In the genomic region with DNA sequence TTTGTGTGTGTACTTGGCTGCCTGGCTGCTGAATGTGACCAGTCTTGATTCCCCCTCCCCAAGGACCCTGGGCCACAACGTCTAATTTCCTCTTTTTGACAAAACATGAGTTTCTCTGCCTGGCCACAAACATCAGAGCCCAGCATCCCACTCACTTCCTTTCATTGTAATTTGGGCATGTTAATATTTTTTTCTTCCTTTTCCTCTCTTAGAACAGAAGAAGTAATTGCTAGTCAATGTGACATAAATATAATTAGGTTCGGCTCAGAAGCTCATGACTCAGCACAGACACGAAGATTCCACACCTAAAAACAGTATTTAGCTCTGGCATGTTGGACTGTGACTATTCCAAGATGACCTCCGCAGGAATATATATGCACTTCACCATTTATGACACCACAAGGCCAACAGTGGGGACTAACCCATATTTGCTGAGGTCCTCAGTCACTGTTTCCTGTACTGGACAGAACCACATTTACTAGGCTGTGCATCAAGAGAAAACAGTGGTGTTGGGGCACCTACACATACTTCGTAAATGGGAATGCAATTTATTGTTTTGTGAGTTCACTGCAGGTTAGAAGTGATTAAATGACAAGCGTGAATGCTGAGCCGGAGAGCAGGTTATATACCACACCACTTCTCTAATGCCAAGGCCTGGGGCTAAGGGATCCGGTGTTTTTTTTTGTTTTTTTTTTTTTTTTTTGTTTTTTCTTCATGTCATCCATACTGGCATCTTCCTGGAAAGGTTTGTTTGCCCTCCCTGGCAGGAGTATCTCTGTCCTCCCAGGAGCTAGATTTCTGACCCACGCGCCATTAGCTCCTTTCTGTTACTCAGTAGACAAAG, we compare ENCODE assay signal across 1 cellular context.
TF ChIP-seq lines count a peak whose summit lies in the region.

No MANE protein-coding gene starts in this region.

TF ChIP-seq in K562, 482 proteins besides CTCF, POLR2A, EP300 and RAD21:
- TF ChIP-seq NCOA4 (IDR thresholded peaks at IDR 0.05; ENCODE audit: partially characterized antibody) (no peak), MED1 (CRISPR knock-in tag; IDR thresholded peaks at IDR 0.05; ENCODE audit: borderline replicate concordance) (no peak), HDAC6 (IDR thresholded peaks at IDR 0.05; ENCODE audit: low read depth, low read length) (no peak), NR4A1 (CRISPR knock-in tag; IDR thresholded peaks at IDR 0.05) (no peak), NR4A1 (tag; IDR thresholded peaks at IDR 0.05) (no peak), RBM15 (IDR thresholded peaks at IDR 0.05; ENCODE audit: insufficient read depth, low read length) (no peak), XRCC4 (IDR thresholded peaks at IDR 0.05; ENCODE audit: extremely low read depth, insufficient read depth, insufficient read length) (no peak), MLLT1 (IDR thresholded peaks at IDR 0.05) (no peak), RFX7 (CRISPR knock-in tag; IDR thresholded peaks at IDR 0.05) (no peak)
